8 cellular contexts compared by ENCODE assay signal in genomic region chrX:107714196-107714811, GRCh38.
DNase-seq lines count a peak whose midpoint lies in the region; ATAC-seq and TF ChIP-seq lines count a peak whose summit lies in the region.

No MANE protein-coding gene starts in this region.

- H3K36me3 ChIP-seq in heart right ventricle (peaks cover 0 to 25% (median 0%) of the 10 kb centered on the region in 9 donors), muscle layer of colon (ENCODE audit: insufficient read depth, low read length) (peaks cover 21% of the 10 kb centered on the region), A673 (ENCODE audit: insufficient read depth, low read length, poor library complexity, severe bottlenecking) (no peaks in the 10 kb centered on the region)

- POLR2A ChIA-PET in A673 (lab: Charles Lee; ENCODE audit: low non-redundant PET) = interaction anchor here (0.6 kb wide), 1 partner anchor 817 kb away, joined by 3 read pairs; no protein-coding TSS in a partner anchor

- H3K27ac ChIP-seq in heart right ventricle (peak overlapping the region in 9 of 10 donors; percentile 89 to 99 (median 95)), caudate nucleus (ENCODE audit: low read depth, low read length) (peak overlapping the region; percentile 96), muscle layer of colon (ENCODE audit: low read depth, low read length) (peak overlapping the region; percentile 78), A673 (ENCODE audit: low read depth, low read length, poor library complexity, severe bottlenecking) (no peak overlapping the region)

- H3K27me3 ChIP-seq in heart right ventricle (peaks cover 0 to 22% (median 0%) of the 10 kb centered on the region in 7 donors), muscle layer of colon (ENCODE audit: control insufficient read depth in 1 of 2, insufficient read depth in 2 of 2, low read length in 2 of 2) (peaks cover 4 to 6% of the 10 kb centered on the region in 2 donors), A673 (replicated peaks; ENCODE audit: insufficient read depth, low read depth, low read length, poor library complexity) (no peaks in the 10 kb centered on the region)

- H3K4me1 ChIP-seq in heart right ventricle (peaks cover 3 to 72% (median 35%) of the 10 kb centered on the region in 9 donors), muscle layer of colon (ENCODE audit: insufficient read depth, low read length) (peaks cover 35% of the 10 kb centered on the region), A673 (ENCODE audit: insufficient read depth, low read length, poor library complexity, severe bottlenecking) (peaks cover 4% of the 10 kb centered on the region)

- CTCF ChIA-PET in A673 (lab: Charles Lee) = no interaction called here

- intact Hi-C loops in heart right ventricle (cut with DNase I) = loop anchor here in 3 of 10 donors (5.0 to 10.0 kb wide), 2 partner anchors 37 to 60 kb away; partner anchors contain the start of genes NCBP2L (in 1 of the 3) and TSC22D3 (in 1 of the 3)
- intact Hi-C loops in Right ventricle myocardium inferior (cut with DNase I) = no loop called here
- intact Hi-C loops in A673 (cut with micrococcal nuclease; ENCODE audit: unreplicated experiment) = no loop called here

- H3K9ac ChIP-seq in muscle layer of colon (ENCODE audit: low read length) = peak overlapping the region; percentile 86

- ATAC-seq in heart right ventricle (no peak), Right ventricle myocardium inferior (no peak), HG03196 (IDR thresholded peaks at IDR 0.05; ENCODE audit: unreplicated experiment) (no peak), GM21528 (IDR thresholded peaks at IDR 0.05; ENCODE audit: low FRiP score, unreplicated experiment) (no peak)

- WGBS in heart right ventricle, 2 donors = 65 to 75% methylated on average over 9 of the region's 9 CpGs

- H3K4me3 ChIP-seq in heart right ventricle (peak overlapping the region; percentile 42 to 81 (median 74)), muscle layer of colon (ENCODE audit: low read depth in 1 of 2, low read length in 2 of 2) (peak overlapping the region in 1 of 2 donors; percentile 79), A673 (ENCODE audit: low read depth, low read length, poor library complexity, severe bottlenecking) (no peak overlapping the region)

- no peak for DNase-seq in heart right ventricle
- no peak for DNase-seq in Right ventricle myocardium inferior (ENCODE audit: missing footprints)
- DNase-seq in caudate nucleus (lab: John Stamatoyannopoulos, UW) = peak in 3 of 61 donors; percentile 2 to 6 (median 3)
- DNase-seq in A673 (ENCODE audit: low spot score) = no peak
- DNase-seq in NCI-H82 treated with DMSO at 0.1 percent for 48 hours (lab: John Stamatoyannopoulos, UW; ENCODE audit: unreplicated experiment) = no peak

- H3K9me3 ChIP-seq in heart right ventricle (no peaks in the 10 kb centered on the region), muscle layer of colon (ENCODE audit: low read length) (no peaks in the 10 kb centered on the region), A673 (ENCODE audit: low read depth, low read length, poor library complexity, severe bottlenecking) (no peaks in the 10 kb centered on the region)

- BruUV-seq in A673 (replicated peaks; lab: Mats Ljungman, UMichigan) = no TSS peak

- peak in 1 of 9 donors; percentile 13 for TF ChIP-seq CTCF in heart right ventricle (IDR thresholded peaks at IDR 0.05)
- TF ChIP-seq CTCF in A673 (conservative IDR thresholded peaks at IDR 0.05; ENCODE audit: low read depth, low read length) = no peak
